ENCODE assay signal across 8 cellular contexts in the genomic region with DNA sequence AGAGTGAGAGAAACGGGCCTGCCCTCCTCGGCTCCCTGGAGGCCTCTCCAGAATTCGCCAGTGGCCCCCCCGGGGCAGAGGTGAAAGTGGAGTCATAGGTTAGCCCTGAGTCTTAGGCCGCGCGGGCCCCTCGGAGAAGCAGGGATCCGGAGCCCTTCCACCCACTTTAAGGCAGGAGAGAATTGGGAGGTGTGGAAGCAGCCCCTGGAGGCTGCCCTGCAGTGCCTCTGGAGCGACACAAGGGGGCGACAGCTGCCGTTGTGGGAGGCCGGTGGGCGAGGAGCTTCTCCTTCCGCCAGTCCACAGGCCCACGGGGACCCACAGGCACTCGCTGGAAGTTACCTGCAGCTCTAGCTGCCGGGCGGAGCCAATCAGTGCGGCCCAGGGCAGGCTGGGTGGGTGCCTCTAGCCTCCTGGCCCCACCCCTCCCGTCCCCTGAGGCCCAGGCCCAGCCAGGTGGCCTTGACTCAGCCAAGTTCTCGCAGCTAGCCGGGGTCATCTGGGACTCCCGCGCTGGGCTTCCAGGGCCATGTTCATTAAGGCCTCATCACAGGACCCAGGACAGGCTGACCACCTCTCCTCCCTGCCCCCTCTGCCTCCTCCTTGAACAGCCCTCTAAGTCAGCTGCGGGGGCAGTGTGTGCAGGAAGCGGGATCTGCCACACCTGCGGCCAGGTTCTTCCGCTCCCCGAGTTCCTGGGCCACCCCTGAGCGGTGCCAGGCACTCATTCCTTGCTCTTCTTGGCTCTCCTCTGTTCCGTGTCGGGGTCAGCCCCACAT. TPM values are rescaled to one million over a fixed set of nuclear protein-coding genes. Genes with fewer than 3 reads are reported as not detected.
DNase-seq lines count a peak whose midpoint lies in the region; ATAC-seq and TF ChIP-seq lines count a peak whose summit lies in the region.

No MANE protein-coding gene starts in this region.

- H3K27ac ChIP-seq in hepatocyte: no peak overlapping the region

- no peaks in the 10 kb centered on the region for H3K36me3 Mint-ChIP-seq in T-helper 17 cell (ENCODE audit: low read depth)

- DNase-seq in DMS53 (lab: John Stamatoyannopoulos, UW): peak; percentile 27
- DNase-seq in DMS53 treated with DMSO at 0.1 percent for 48 hours (lab: John Stamatoyannopoulos, UW; ENCODE audit: unreplicated experiment): no peak
- peak; percentile 70 to 80 (median 77) for DNase-seq in T-helper 17 cell
- peak; percentile 48 for DNase-seq in amniotic epithelial cell (ENCODE audit: low read depth)
- DNase-seq in hepatocyte (ENCODE audit: low spot score): peak; percentile 64
- peak; percentile 57 to 61 for DNase-seq in stimulated activated CD4-positive, alpha-beta T cell treated with anti-CD3 and anti-CD28 coated beads, Interleukin-1b, Interleukin-23, amount 100 ng/mL, for 4 hours (ENCODE audit: low read depth in 2 of 2)
- DNase-seq in NCI-H187 treated with DMSO at 0.1 percent for 48 hours (lab: John Stamatoyannopoulos, UW): no peak
- DNase-seq in SIG-M5 treated with dmso at 0.1 percent for 504 hours (lab: John Stamatoyannopoulos, UW; ENCODE audit: unreplicated experiment): no peak

- 75% methylated on average over 33 of the region's 33 CpGs for WGBS in hepatocyte (ENCODE audit: low lambda C conversion rate, missing lambda C conversion rate)

- H3K4me1 Mint-ChIP-seq in T-helper 17 cell: peaks cover 74% of the 10 kb centered on the region

- no peaks in the 10 kb centered on the region for H3K27me3 ChIP-seq in hepatocyte

- H3K4me2 ChIP-seq in hepatocyte: peak overlapping the region; percentile 46

- peak overlapping the region; percentile 95 for H3K27ac Mint-ChIP-seq in T-helper 17 cell

- no peak overlapping the region for H3K4me3 ChIP-seq in hepatocyte

- peak; percentile 74 for ATAC-seq in T-helper 17 cell

- peaks cover 84% of the 10 kb centered on the region for H3K79me2 ChIP-seq in hepatocyte

- peak; percentile 69 for TF ChIP-seq CTCF in hepatocyte (IDR thresholded peaks at IDR 0.05; ENCODE audit: poor library complexity)

- H2AFZ ChIP-seq in hepatocyte: no peak overlapping the region

- H3K9me3 ChIP-seq in T-helper 17 cell (ENCODE audit: control insufficient read depth, low read length, poor library complexity, severe bottlenecking): no peaks in the 10 kb centered on the region
- no peaks in the 10 kb centered on the region for H3K9me3 ChIP-seq in hepatocyte (ENCODE audit: low read depth)

- H3K9me2 ChIP-seq in hepatocyte (replicated peaks; ENCODE audit: insufficient read depth): no peaks in the 10 kb centered on the region

- peaks cover 11% of the 10 kb centered on the region for H4K20me1 ChIP-seq in hepatocyte (ENCODE audit: insufficient read depth, poor library complexity, severe bottlenecking)

- H3K27me3 Mint-ChIP-seq in T-helper 17 cell: no peaks in the 10 kb centered on the region

- peaks cover 16% of the 10 kb centered on the region for H3K4me1 ChIP-seq in hepatocyte (ENCODE audit: insufficient read depth)

- peak overlapping the region; percentile 90 for H3K4me3 Mint-ChIP-seq in T-helper 17 cell

- no peaks in the 10 kb centered on the region for H3K36me3 ChIP-seq in hepatocyte (replicated peaks; ENCODE audit: insufficient read depth, low read depth)

RNA-seq across cellular contexts. Expression of gene DGKZ, which starts 5.0 kb away (rescaled TPM):
- total RNA-seq in T-helper 17 cell (100 to 1,000 TPM; 194 to 196 TPM), hepatocyte (26.6 and 28.2 TPM in 2 replicates)
- polyA plus RNA-seq in hepatocyte: 42.9 and 52.4 TPM in 2 replicates

RNA-seq across cellular contexts. Expression of gene MDK, which starts 29.2 kb away (rescaled TPM):
- total RNA-seq in T-helper 17 cell (1 to 10 TPM; 2.6 to 3.7 TPM), hepatocyte (515 and 562 TPM in 2 replicates)
- polyA plus RNA-seq in hepatocyte: 1,225 and 1,549 TPM in 2 replicates

RNA-seq across cellular contexts. Expression of gene CHRM4, which starts 39.3 kb away (rescaled TPM):
- total RNA-seq in T-helper 17 cell (1 to 10 TPM; 4.3 to 4.8 TPM), hepatocyte (0.30 and 0.84 TPM in 2 replicates)
- 0.30 TPM in 1 of 2 replicates, not detected in the other for polyA plus RNA-seq in hepatocyte

Comparison
In these comparisons a context has a peak if more than half of its experiments do, and no peak if none do; other contexts are left out.
1. DNase-seq: peak in DMS53 (single experiment), T-helper 17 cell (3 of 3), amniotic epithelial cell (single experiment), hepatocyte (single experiment) and stimulated activated CD4-positive, alpha-beta T cell treated with anti-CD3 and anti-CD28 coated beads, Interleukin-1b, Interleukin-23, amount 100 ng/mL, for 4 hours (2 of 2); none in DMS53 treated with DMSO at 0.1 percent for 48 hours (single experiment), NCI-H187 treated with DMSO at 0.1 percent for 48 hours (single experiment) and SIG-M5 treated with dmso at 0.1 percent for 504 hours (single experiment).
2. RNA of gene MDK, which starts 29.2 kb away (total RNA-seq): 515 to 562 TPM in hepatocyte; 2.6 to 3.7 TPM in T-helper 17 cell; every median in the first group is over 100 times any median in the second.